7 cellular contexts compared by ENCODE assay signal in the genomic region with DNA sequence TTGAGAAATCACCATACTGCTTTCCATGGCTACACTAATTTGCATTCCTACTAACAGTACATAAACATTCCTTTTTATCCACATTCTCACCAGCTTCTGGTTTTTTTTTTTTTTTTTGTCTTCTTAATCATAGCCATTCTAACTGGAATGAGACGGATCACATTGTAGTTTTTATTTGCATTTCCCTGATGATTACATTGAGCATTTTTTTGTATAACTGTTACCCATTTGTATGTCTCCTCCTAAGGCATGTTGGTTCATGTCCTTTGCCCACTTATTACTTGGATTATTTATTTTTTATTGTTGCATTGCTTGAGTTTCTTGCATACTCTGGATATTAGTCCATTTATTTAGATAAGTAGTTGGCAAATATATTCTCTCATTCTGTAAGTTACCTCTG.
"Had no signal": no experiment of that assay in that cellular context is flagged by ENCODE, and none has a peak within 500 bp of the region (broad histone marks: within the 10 kb centered on the region; RNA-seq: fewer than 3 reads in every experiment).

No MANE protein-coding gene starts in this region.

- H3K36me3 ChIP-seq: HAP-1 had no signal

- H3K4me3 Mint-ChIP-seq: HFFc6, IgD-negative memory B cell had no signal

- H3K4me1 ChIP-seq: HAP-1 had no signal

- H3K4me3 ChIP-seq: GM23248, HAP-1 had no signal

- H3K9ac ChIP-seq: GM23248 had no signal

- H3K9me3 ChIP-seq: HAP-1 had no signal

- H3K27ac Mint-ChIP-seq: HFFc6, IgD-negative memory B cell had no signal

- H3K36me3 Mint-ChIP-seq: IgD-negative memory B cell had no signal

- H2AFZ ChIP-seq: GM23248 had no signal

- H3K27me3 Mint-ChIP-seq: IgD-negative memory B cell had no signal

- H3K27ac ChIP-seq: GM23248, HL-60 had no signal

- H3K4me1 Mint-ChIP-seq: IgD-negative memory B cell had no signal

- DNase-seq: GM23248, GOT3, H7, HFFc6 had no signal
